ENCODE assay signal across 8 cellular contexts in the genomic region with DNA sequence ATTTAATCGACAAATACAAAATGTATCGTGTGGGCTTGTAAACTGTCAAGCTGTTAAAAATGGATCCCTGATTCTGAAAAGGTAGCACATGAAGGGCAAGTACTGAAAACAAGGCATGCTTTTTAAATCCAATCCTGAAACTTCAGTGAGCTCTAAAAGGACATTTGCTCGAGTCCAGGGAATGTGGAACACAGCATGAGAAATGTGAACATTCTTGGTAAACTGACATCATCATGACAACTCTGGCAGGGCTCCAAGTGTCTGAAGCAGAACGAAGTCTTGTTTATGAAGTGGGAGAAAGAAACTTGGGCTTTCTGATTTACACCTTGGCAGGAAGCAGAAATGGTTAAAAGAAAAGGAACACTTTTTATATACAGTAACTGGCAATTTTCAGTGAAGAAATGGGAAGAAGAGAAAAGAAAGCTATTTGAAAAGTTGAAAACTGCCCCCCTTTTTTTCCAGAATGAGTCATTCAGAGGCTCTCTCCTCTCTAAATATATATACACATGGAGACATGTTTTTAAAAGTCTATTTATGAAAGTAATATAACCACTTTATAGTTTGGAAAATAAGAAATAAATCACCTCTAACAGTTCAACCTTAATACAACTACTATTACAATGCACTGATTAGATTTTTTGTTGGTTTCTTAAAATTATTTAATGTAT.
DNase-seq lines count a peak whose midpoint lies in the region; ATAC-seq and TF ChIP-seq lines count a peak whose summit lies in the region.

No MANE protein-coding gene starts in this region.

- H3K4me3 Mint-ChIP-seq in progenitor cell of endocrine pancreas (ENCODE audit: low read depth), result no peak overlapping the region

- DNase-seq in DMS53 (lab: John Stamatoyannopoulos, UW) (peak; percentile 78), RPMI7951 (ENCODE audit: low read depth) (peak; percentile 65), foreskin keratinocyte (peak; percentile 78 to 90), progenitor cell of endocrine pancreas (ENCODE audit: low spot score, unreplicated experiment) (no peak), SIG-M5 treated with dmso at 0.1 percent for 504 hours (lab: John Stamatoyannopoulos, UW; ENCODE audit: unreplicated experiment) (no peak), BE2C (no peak), NCI-H1694 treated with DMSO at 0.1 percent for 48 hours (lab: John Stamatoyannopoulos, UW) (no peak)
- DNase-seq in central memory CD4-positive, alpha-beta T cell, result no peak

- peaks cover 3% of the 10 kb centered on the region for H3K9me3 Mint-ChIP-seq in progenitor cell of endocrine pancreas (ENCODE audit: low read depth)

- H3K4me1 ChIP-seq in foreskin keratinocyte, result peaks cover 24% of the 10 kb centered on the region
- no peaks in the 10 kb centered on the region for H3K4me1 ChIP-seq in BE2C

- no peak overlapping the region for H3K4me3 ChIP-seq in BE2C (ENCODE audit: low read depth, low read length)

- no peaks in the 10 kb centered on the region for H3K27me3 Mint-ChIP-seq in progenitor cell of endocrine pancreas

- ATAC-seq in foreskin keratinocyte, result peak; percentile 88

- peak overlapping the region; percentile 76 for H3K27ac ChIP-seq in foreskin keratinocyte

- H3K9me3 ChIP-seq in BE2C, result no peaks in the 10 kb centered on the region

- H3K4me1 Mint-ChIP-seq in progenitor cell of endocrine pancreas (ENCODE audit: low read depth), result peaks cover 37% of the 10 kb centered on the region

- no peaks in the 10 kb centered on the region for H3K36me3 Mint-ChIP-seq in progenitor cell of endocrine pancreas (ENCODE audit: insufficient read depth)

- no peaks in the 10 kb centered on the region for H3K27me3 ChIP-seq in foreskin keratinocyte
- H3K27me3 ChIP-seq in BE2C, result no peaks in the 10 kb centered on the region

- TF ChIP-seq CTCF in foreskin keratinocyte (conservative IDR thresholded peaks at IDR 0.05), result no peak
- no peak for TF ChIP-seq CTCF in progenitor cell of endocrine pancreas (IDR thresholded peaks at IDR 0.05; ENCODE audit: unreplicated experiment)
- TF ChIP-seq CTCF in BE2C (IDR thresholded peaks at IDR 0.05; ENCODE audit: low read depth, low read length), result no peak

- H3K36me3 ChIP-seq in BE2C, result no peaks in the 10 kb centered on the region

- H3K27ac Mint-ChIP-seq in progenitor cell of endocrine pancreas, result peak overlapping the region; percentile 38

Comparison
In these comparisons a context has a peak if more than half of its experiments do, and no peak if none do; other contexts are left out.
1. DNase-seq: peak in DMS53 (single experiment), RPMI7951 (single experiment) and foreskin keratinocyte (2 of 2); none in progenitor cell of endocrine pancreas (single experiment), SIG-M5 treated with dmso at 0.1 percent for 504 hours (single experiment), BE2C (single experiment), NCI-H1694 treated with DMSO at 0.1 percent for 48 hours (single experiment) and central memory CD4-positive, alpha-beta T cell (single experiment).